ENCODE assay signal across 15 cellular contexts in genomic region chr12:23350808-23351207, GRCh38.
DNase-seq lines count a peak whose midpoint lies in the region; ATAC-seq and TF ChIP-seq lines count a peak whose summit lies in the region.
"Had no signal": no experiment of that assay in that cellular context is flagged by ENCODE, and none has a peak within 500 bp of the region (broad histone marks: within the 10 kb centered on the region; RNA-seq: fewer than 3 reads in every experiment).

No MANE protein-coding gene starts in this region.

- H3K4me3 Mint-ChIP-seq in GM23338 = no peak overlapping the region
- H3K4me3 Mint-ChIP-seq: activated T-cell treated with anti-CD3 and anti-CD28 coated beads, Interleukin-2, amount 50 U/mL, for 4 hours; IgD-negative memory B cell had no signal

- H3K9me2 ChIP-seq in GM23338 (ENCODE audit: insufficient read depth) = no peaks in the 10 kb centered on the region

- H3K4me2 ChIP-seq in GM23338 = no peak overlapping the region

- H3K36me3 ChIP-seq in GM23338 (ENCODE audit: insufficient read depth) = no peaks in the 10 kb centered on the region
- H3K36me3 ChIP-seq: HAP-1 had no signal

- H3K36me3 Mint-ChIP-seq in GM23338 (ENCODE audit: low read depth) = no peaks in the 10 kb centered on the region
- H3K36me3 Mint-ChIP-seq: IgD-negative memory B cell had no signal

- no peak for TF ChIP-seq CTCF in GM13977 (IDR thresholded peaks at IDR 0.05; ENCODE audit: extremely low read depth, insufficient read depth, missing control alignments)
- TF ChIP-seq CTCF in GM23338 (conservative IDR thresholded peaks at IDR 0.05; ENCODE audit: low read depth in 2 of 2) = no peak

- H3K9me3 Mint-ChIP-seq in GM23338 = no peaks in the 10 kb centered on the region

- no peaks in the 10 kb centered on the region for H3K27me3 ChIP-seq in GM23338 (ENCODE audit: insufficient read depth)

- H3K79me2 ChIP-seq in GM23338 (replicated peaks; ENCODE audit: insufficient read depth) = no peaks in the 10 kb centered on the region

- DNase-seq in GM13977 (ENCODE audit: low spot score) (peak; percentile 3), midbrain (lab: John Stamatoyannopoulos, UW) (no peak), SK-N-DZ (ENCODE audit: low spot score) (no peak), GM23338 (ENCODE audit: low spot score) (no peak), kidney glomerular epithelial cell (lab: John Stamatoyannopoulos, UW) (no peak)
- DNase-seq: activated T-cell treated with anti-CD3 and anti-CD28 coated beads, Interleukin-2, amount 50 U/mL, for 4 hours; amygdala; NCI-H187 treated with DMSO at 0.1 percent for 48 hours; stimulated activated CD4-positive, alpha-beta T cell treated with anti-CD3 and anti-CD28 coated beads, Interleukin-2, amount 100 ng/mL, for 48 hours; stimulated activated naive CD4-positive, alpha-beta T cell treated with Interleukin-2 at 50 U/mL for 16 hours had no signal

- peaks cover 9% of the 10 kb centered on the region for H3K4me1 Mint-ChIP-seq in GM23338

- H3K27ac Mint-ChIP-seq in GM23338 = no peak overlapping the region

- in situ Hi-C loops in GM13977 (cut with MboI; ENCODE audit: low pct_unique_long_range_greater_than_20kb, low sequenced_read_pairs, unreplicated experiment) = no loop called here

- peak; percentile 97 for ATAC-seq in GM19395 (IDR thresholded peaks at IDR 0.05; ENCODE audit: unreplicated experiment)
- peak; percentile 72 for ATAC-seq in HG02678 (IDR thresholded peaks at IDR 0.05; ENCODE audit: unreplicated experiment)
- ATAC-seq in HG03432 (IDR thresholded peaks at IDR 0.05; ENCODE audit: unreplicated experiment) = peak; percentile 97
- no peak for ATAC-seq in GM23338
- ATAC-seq: activated T-cell treated with anti-CD3 and anti-CD28 coated beads, Interleukin-2, amount 50 U/mL, for 4 hours had no signal

- no peaks in the 10 kb centered on the region for H3F3A ChIP-seq in GM23338 (replicated peaks; ENCODE audit: low read depth)

- H4K20me1 ChIP-seq in GM23338 (replicated peaks; ENCODE audit: insufficient read depth) = no peaks in the 10 kb centered on the region

- no peak overlapping the region for H3K4me3 ChIP-seq in GM23338
- H3K4me3 ChIP-seq: HAP-1 had no signal

- no peaks in the 10 kb centered on the region; the same call in 1 of the 2 replicates for H3K4me1 ChIP-seq in GM23338 (ENCODE audit: insufficient read depth)

- H2AFZ ChIP-seq in GM23338 = no peak overlapping the region

- H3K27ac ChIP-seq in GM23338 (ENCODE audit: low read depth) = no peak overlapping the region

- no peaks in the 10 kb centered on the region for H3K27me3 Mint-ChIP-seq in GM23338 (ENCODE audit: insufficient read depth, low read depth, poor library complexity)
- H3K27me3 Mint-ChIP-seq: IgD-negative memory B cell had no signal

TF ChIP-seq in GM23338, 12 proteins besides CTCF, POLR2A, EP300 and RAD21 (continues in another document):
- TF ChIP-seq ZNF331 (CRISPR knock-in tag; IDR thresholded peaks at IDR 0.05; ENCODE audit: low read depth) (no peak), JUNB (IDR thresholded peaks at IDR 0.05; ENCODE audit: unreplicated experiment) (no peak), EZH2 (IDR thresholded peaks at IDR 0.05; ENCODE audit: low read depth, unreplicated experiment) (no peak), ZNF462 (CRISPR knock-in tag; IDR thresholded peaks at IDR 0.05) (no peak), NANOG (IDR thresholded peaks at IDR 0.05; ENCODE audit: borderline replicate concordance) (no peak), STAT1 (IDR thresholded peaks at IDR 0.05; ENCODE audit: unreplicated experiment) (no peak), ETS1 (IDR thresholded peaks at IDR 0.05) (no peak), REST (IDR thresholded peaks at IDR 0.05; ENCODE audit: unreplicated experiment) (no peak), CREB1 (CRISPR knock-in tag; IDR thresholded peaks at IDR 0.05; ENCODE audit: low read depth) (no peak)
